Comparison of ENCODE assay signal across 32 cellular contexts in genomic region chr14:88354358-88354757, GRCh38. TPM values are rescaled to one million over a fixed set of nuclear protein-coding genes. Genes with fewer than 3 reads are reported as not detected.
"Had no signal": no experiment of that assay in that cellular context is flagged by ENCODE, and none has a peak within 500 bp of the region (broad histone marks: within the 10 kb centered on the region; RNA-seq: fewer than 3 reads in every experiment).

No MANE protein-coding gene starts in this region.

- DNase-seq: colonic mucosa; cortex of kidney; dermis blood vessel endothelial cell; dorsolateral prefrontal cortex; effector CD4-positive, alpha-beta T cell; effector CD8-positive, alpha-beta T cell; effector memory CD4-positive, alpha-beta T cell; effector memory CD8-positive, alpha-beta T cell; endodermal cell; erythroblast; esophagus squamous epithelium; foreskin fibroblast; foreskin keratinocyte; foreskin melanocyte; gastrocnemius medialis; glutamatergic neuron; head of caudate nucleus; heart left ventricle; heart right ventricle had no signal

- H3K9me3 ChIP-seq: colonic mucosa, esophagus muscularis mucosa, esophagus squamous epithelium, gastrocnemius medialis, gastroesophageal sphincter, heart left ventricle, heart right ventricle had no signal

- H3K4me3 ChIP-seq: colonic mucosa, coronary artery, dorsolateral prefrontal cortex, esophagus muscularis mucosa, esophagus squamous epithelium, gastrocnemius medialis, gastroesophageal sphincter, heart left ventricle, heart right ventricle had no signal

- ATAC-seq: effector memory CD8-positive, alpha-beta T cell; esophagus mucosa; foreskin keratinocyte; gastrocnemius medialis; gastroesophageal sphincter; heart left ventricle; heart right ventricle had no signal

- H3K4me1 ChIP-seq: colonic mucosa, esophagus muscularis mucosa, esophagus squamous epithelium, foreskin keratinocyte, gastrocnemius medialis, gastroesophageal sphincter, heart left ventricle, heart right ventricle had no signal

- FAIRE-seq: colon, endometrium, endothelial cell of umbilical vein, frontal cortex had no signal

- H3K36me3 ChIP-seq: colonic mucosa, esophagus muscularis mucosa, esophagus squamous epithelium, gastrocnemius medialis, gastroesophageal sphincter, heart left ventricle, heart right ventricle had no signal

- H3K27ac ChIP-seq: colonic mucosa, coronary artery, epithelial cell of prostate, esophagus muscularis mucosa, esophagus squamous epithelium, foreskin keratinocyte, gastrocnemius medialis, gastroesophageal sphincter, heart left ventricle, heart right ventricle had no signal

- H3K27me3 ChIP-seq: colonic mucosa, dorsolateral prefrontal cortex, esophagus muscularis mucosa, esophagus squamous epithelium, foreskin keratinocyte, gastrocnemius medialis, gastroesophageal sphincter, heart left ventricle had no signal

RNA-seq across cellular contexts. Expression of gene KCNK10, which starts 31.3 kb away (rescaled TPM):
- total RNA-seq: dermis blood vessel endothelial cell, dermis microvascular lymphatic vessel endothelial cell, endothelial cell of umbilical vein, fibroblast of lung, fibroblast of villous mesenchyme, gastrocnemius medialis, glomerular endothelial cell had no signal
- polyA plus RNA-seq: endothelial cell of umbilical vein, fibroblast of lung had no signal
